9 cellular contexts compared by ENCODE assay signal in the genomic region with DNA sequence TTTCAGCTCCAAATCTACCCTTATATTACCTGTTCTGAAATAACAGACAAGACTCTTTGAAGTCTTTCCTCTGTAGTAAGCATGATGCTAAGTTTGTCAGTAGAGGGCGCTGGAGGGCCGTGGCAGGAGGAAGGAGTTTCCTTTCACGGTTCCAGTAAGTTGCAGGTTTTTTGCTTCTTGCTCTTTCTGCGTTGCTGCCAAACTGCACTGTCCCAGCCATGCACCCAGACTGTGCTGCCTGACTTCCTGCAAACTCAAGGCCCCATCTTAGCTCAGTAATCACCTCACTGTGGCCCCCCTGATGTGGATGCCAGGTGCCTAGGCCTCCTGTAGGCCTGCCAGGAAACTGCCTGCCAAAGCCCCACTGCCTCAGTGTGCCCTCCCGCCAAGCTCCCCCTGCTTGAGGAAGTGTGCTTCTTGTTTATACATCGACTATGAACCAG.
DNase-seq lines count a peak whose midpoint lies in the region; ATAC-seq and TF ChIP-seq lines count a peak whose summit lies in the region.
"Had no signal": no experiment of that assay in that cellular context is flagged by ENCODE, and none has a peak within 500 bp of the region (broad histone marks: within the 10 kb centered on the region; RNA-seq: fewer than 3 reads in every experiment).

No MANE protein-coding gene starts in this region.

- peak; percentile 82 for ATAC-seq in GM19455 (IDR thresholded peaks at IDR 0.05; ENCODE audit: unreplicated experiment)
- ATAC-seq in HG03442 (IDR thresholded peaks at IDR 0.05; ENCODE audit: unreplicated experiment): peak; percentile 93
- peak; percentile 86 for ATAC-seq in foreskin keratinocyte
- no peak for ATAC-seq in activated CD4-positive, CD25-positive, alpha-beta regulatory T cell treated with anti-CD3 and anti-CD28 coated beads, Interleukin-2, amount 50 U/mL, for 24 hours

- TF ChIP-seq CTCF in foreskin keratinocyte (conservative IDR thresholded peaks at IDR 0.05): peak; percentile 92
- peak; percentile 43 to 59 (median 59) for TF ChIP-seq CTCF in ovary (IDR thresholded peaks at IDR 0.05)

- no peaks in the 10 kb centered on the region for H3K4me1 ChIP-seq in foreskin keratinocyte
- no peaks in the 10 kb centered on the region for H3K4me1 ChIP-seq in ovary (ENCODE audit: insufficient read depth)

- H3K27ac ChIP-seq in foreskin keratinocyte (no peak overlapping the region), ovary (no peak overlapping the region)

- no peak for TF ChIP-seq EP300 in ovary (IDR thresholded peaks at IDR 0.05)

- WGBS in ovary, 3 donors: 15 to 22% (median 18%) methylated on average over 6 of the region's 6 CpGs

- TF ChIP-seq POLR2A in ovary (IDR thresholded peaks at IDR 0.05): no peak

- intact Hi-C loops in ovary (cut with DNase I): loop anchor here in 2 of 4 donors (5.0 kb wide), 1 partner anchor 38 kb away; no protein-coding TSS in a partner anchor

- no peaks in the 10 kb centered on the region for H3K36me3 ChIP-seq in ovary

- peak; percentile 63 for DNase-seq in DMS153 (lab: John Stamatoyannopoulos, UW)
- peak; percentile 81 for DNase-seq in NCI-H345 (lab: John Stamatoyannopoulos, UW)
- DNase-seq in activated CD4-positive, alpha-beta T cell treated with anti-CD3 and anti-CD28 coated beads, Interleukin-2, amount 50 U/mL, for 1 hour: peak; percentile 13
- peak; percentile 22 to 53 for DNase-seq in foreskin keratinocyte
- DNase-seq in ovary: peak; percentile 60 to 85 (median 81)
- DNase-seq: activated T-cell treated with anti-CD3 and anti-CD28 coated beads, Interleukin-2, amount 50 U/mL, for 4 hours had no signal

- no peak overlapping the region for H3K4me3 ChIP-seq in ovary

- H3K9me3 ChIP-seq in ovary: no peaks in the 10 kb centered on the region

- H3K27me3 ChIP-seq in foreskin keratinocyte (no peaks in the 10 kb centered on the region), ovary (no peaks in the 10 kb centered on the region)

Comparison
In these comparisons a context has a peak if more than half of its experiments do, and no peak if none do; other contexts are left out.
1. DNase-seq: peak in every context shown above with its lines; median percentile 81 in NCI-H345; 81 in ovary; 63 in DMS153; 38 in foreskin keratinocyte; 13 in activated CD4-positive, alpha-beta T cell treated with anti-CD3 and anti-CD28 coated beads, Interleukin-2, amount 50 U/mL, for 1 hour.
2. ATAC-seq: peak in GM19455 (single experiment), HG03442 (single experiment) and foreskin keratinocyte (single experiment); none in activated CD4-positive, CD25-positive, alpha-beta regulatory T cell treated with anti-CD3 and anti-CD28 coated beads, Interleukin-2, amount 50 U/mL, for 24 hours (0 of 2).